26 cellular contexts compared by ENCODE assay signal in genomic region chr6:157627195-157627966, GRCh38.
DNase-seq lines count a peak whose midpoint lies in the region; ATAC-seq, FAIRE-seq and TF ChIP-seq lines count a peak whose summit lies in the region.
"Had no signal": no experiment of that assay in that cellular context is flagged by ENCODE, and none has a peak within 500 bp of the region (broad histone marks: within the 10 kb centered on the region; RNA-seq: fewer than 3 reads in every experiment).

No MANE protein-coding gene starts in this region.

- H2AFZ ChIP-seq in K562 (ENCODE audit: low read depth, low read length) (no peak overlapping the region), H1 (ENCODE audit: low read length) (no peak overlapping the region), H9 (ENCODE audit: low read length) (no peak overlapping the region)
- H2AFZ ChIP-seq: GM23248 had no signal

- H2BK12ac ChIP-seq in H1 (ENCODE audit: low read depth, low read length) (no peak overlapping the region), H9 (ENCODE audit: insufficient read length, low read depth, low read length) (no peak overlapping the region)

- H2BK20ac ChIP-seq in H1 (ENCODE audit: low read length) (no peak overlapping the region), H9 (ENCODE audit: low read depth, low read length, poor library complexity, severe bottlenecking) (no peak overlapping the region)

- CTCF ChIA-PET in K562 (lab: Yijun Ruan, JAX; ENCODE audit: low intra/inter-chr PET ratio) (no interaction called here), H1 (lab: Charles Lee; ENCODE audit: partially characterized antibody) (interaction anchor here (0.7 to 2.0 kb wide), 6 partner anchors 12 to 166 kb away, joined by 3 to 10 read pairs (median 4); no protein-coding TSS in a partner anchor)

- no peak overlapping the region for H4K5ac ChIP-seq in H1 (ENCODE audit: insufficient read length, low read depth, low read length)
- no peak overlapping the region for H4K5ac ChIP-seq in H9 (ENCODE audit: insufficient read length, low read depth, low read length)

- no peak overlapping the region for H3T11ph ChIP-seq in H9 (ENCODE audit: low read length)

- H3K79me2 ChIP-seq in K562 (ENCODE audit: control insufficient read depth, insufficient read depth, low read length): no peaks in the 10 kb centered on the region
- H3K79me2 ChIP-seq in H1 (ENCODE audit: control insufficient read depth in 1 of 2, insufficient read depth in 2 of 2, low read length in 2 of 2): no peaks in the 10 kb centered on the region
- H3K79me2 ChIP-seq in H9 (ENCODE audit: insufficient read depth, low read length): no peaks in the 10 kb centered on the region

- H3K4me1 Mint-ChIP-seq in H9: peaks cover 24 to 31% of the 10 kb centered on the region in 2 experiments
- H3K4me1 Mint-ChIP-seq: CD8-positive, alpha-beta memory T cell had no signal

- DNase-seq in activated effector memory CD4-positive, alpha-beta T cell treated with anti-CD3 and anti-CD28 coated beads, Interleukin-2, amount 50 U/mL, for 16 hours: peak; percentile 21
- DNase-seq in activated effector memory CD4-positive, alpha-beta T cell treated with Interleukin-2 at 50 U/mL for 16 hours: no peak
- DNase-seq in K562 (ENCODE audit: extremely low read depth in 1 of 4, low spot score in 3 of 4) (no peak), H1 (ENCODE audit: low read depth in 1 of 2, low spot score in 2 of 2) (no peak), uterus (no peak), H9 (no peak)
- DNase-seq: 8988T; ACHN; AML-193; BE2C; CD4-positive, alpha-beta T cell; CD8-positive, alpha-beta memory T cell; DMS 273 treated with DMSO at 0.1 percent for 48 hours; DMS79; EL; GDM1; GM23248; HFFc6 had no signal

- ATAC-seq in K562 (no peak), HG02870 (IDR thresholded peaks at IDR 0.05; ENCODE audit: unreplicated experiment) (no peak)
- ATAC-seq: A549, GM12878 had no signal

- in situ Hi-C loops in K562 (cut with MboI): no loop called here

- TF ChIP-seq RAD21 in K562 (CRISPR knock-in tag; conservative IDR thresholded peaks at IDR 0.05 in 1 of 2, IDR thresholded peaks at IDR 0.05 in 1 of 2) (no peak), H1 (IDR thresholded peaks at IDR 0.05 in 1 of 2, conservative IDR thresholded peaks at IDR 0.05 in 1 of 2; ENCODE audit: low read depth in 2 of 2, low read length in 2 of 2) (no peak)

- H3K4me3 ChIP-seq in K562: no peak overlapping the region
- H3K4me3 ChIP-seq in H1 (ENCODE audit: extremely low read depth in 1 of 4, insufficient read depth in 2 of 4, low read depth in 3 of 4, low read length in 4 of 4): no peak overlapping the region
- no peak overlapping the region for H3K4me3 ChIP-seq in uterus
- H3K4me3 ChIP-seq: A549; BLaER1 treated with 17β-estradiol and CSF1 and Interleukin-3, amounts not matched to agents 10 nM and 100 nM; GM12878; GM23248; HAP-1 had no signal

- H3K4me1 ChIP-seq in K562 (replicated peaks in 1 of 2; ENCODE audit: control insufficient read depth in 2 of 2, insufficient read depth in 2 of 2, low read length in 2 of 2): no peaks in the 10 kb centered on the region; a peak in 2 of 5 replicates
- H3K4me1 ChIP-seq in H1 (replicated peaks in 1 of 4; ENCODE audit: control insufficient read depth in 3 of 4, insufficient read depth in 4 of 4, low read length in 3 of 4): peaks cover 0 to 6% (median 0%) of the 10 kb centered on the region in 4 experiments; a peak in 1 of 7 replicates
- peaks cover 3 to 9% of the 10 kb centered on the region in 2 donors for H3K4me1 ChIP-seq in uterus
- peaks cover 8% of the 10 kb centered on the region; the same call in 1 of the 2 replicates for H3K4me1 ChIP-seq in H9 (ENCODE audit: insufficient read depth, low read length)
- H3K4me1 ChIP-seq: A549, BE2C, HAP-1 had no signal

- POLR2A ChIA-PET in K562 (lab: Yijun Ruan, JAX) (interaction anchor here (0.9 to 1.6 kb wide), 3 partner anchors 8 to 15 kb away, joined by 3 read pairs; no protein-coding TSS in a partner anchor), H1 (lab: Charles Lee; ENCODE audit: partially characterized antibody) (no interaction called here)

- no peak overlapping the region for H3K27ac Mint-ChIP-seq in H9
- H3K27ac Mint-ChIP-seq: CD4-positive, alpha-beta T cell; CD8-positive, alpha-beta memory T cell; HFFc6 had no signal

- H4K8ac ChIP-seq in H1 (ENCODE audit: extremely low read depth, insufficient read depth, low read length) (no peak overlapping the region), H9 (replicated peaks; ENCODE audit: insufficient read length, low read depth, low read length) (no peak overlapping the region)

- intact Hi-C loops in K562 (cut with micrococcal nuclease): no loop called here
- intact Hi-C loops in uterus (cut with DNase I; ENCODE audit: low total_unique reads): no loop called here

- no peaks in the 10 kb centered on the region; a peak in 1 of 5 replicates for H3K27me3 ChIP-seq in K562 (ENCODE audit: control insufficient read depth in 2 of 2, insufficient read depth in 2 of 2, low read length in 2 of 2)
- H3K27me3 ChIP-seq in H1 (replicated peaks in 1 of 4; ENCODE audit: control insufficient read depth in 3 of 4, extremely low read depth in 1 of 4, insufficient read depth in 3 of 4, low read length in 3 of 4): no peaks in the 10 kb centered on the region
- no peaks in the 10 kb centered on the region for H3K27me3 ChIP-seq in uterus
- no peaks in the 10 kb centered on the region for H3K27me3 ChIP-seq in H9 (ENCODE audit: insufficient read depth, low read length)
- H3K27me3 ChIP-seq: BE2C; BLaER1 treated with 17β-estradiol and CSF1 and Interleukin-3, amounts not matched to agents 10 nM and 100 nM had no signal

- TF ChIP-seq EP300 in K562 (IDR thresholded peaks at IDR 0.05; ENCODE audit: low read length) (no peak), H1 (IDR thresholded peaks at IDR 0.05; ENCODE audit: borderline replicate concordance in 1 of 2, low read depth in 2 of 2, low read length in 2 of 2) (no peak)

- peaks cover 9% of the 10 kb centered on the region; the same call in 1 of the 2 replicates for H3K23me2 ChIP-seq in H1 (ENCODE audit: low read depth, low read length)
- H3K23me2 ChIP-seq in H9 (ENCODE audit: insufficient read length, low read depth, low read length, poor library complexity, severe bottlenecking): no peaks in the 10 kb centered on the region

- peaks cover 15% of the 10 kb centered on the region; the same call in 2 of the 3 replicates for H3K36me3 ChIP-seq in K562 (ENCODE audit: control insufficient read depth, insufficient read depth, low read length)
- no peaks in the 10 kb centered on the region; a peak in 1 of 8 replicates for H3K36me3 ChIP-seq in H1 (ENCODE audit: control insufficient read depth in 2 of 4, insufficient read depth in 4 of 4, low read length in 3 of 4)
- no peaks in the 10 kb centered on the region for H3K36me3 ChIP-seq in uterus
- H3K36me3 ChIP-seq: BE2C, HAP-1 had no signal

- H3K9me3 ChIP-seq in K562 (replicated peaks; ENCODE audit: control insufficient read depth, insufficient read depth, low read depth, low read length): no peaks in the 10 kb centered on the region
- no peaks in the 10 kb centered on the region; a peak in 2 of 4 replicates for H3K9me3 ChIP-seq in H1 (ENCODE audit: insufficient read depth in 2 of 2, low read depth in 1 of 2, low read length in 1 of 2)
- H3K9me3 ChIP-seq in uterus: no peaks in the 10 kb centered on the region
- no peaks in the 10 kb centered on the region for H3K9me3 ChIP-seq in H9 (ENCODE audit: control insufficient read depth, low read depth, low read length)
- H3K9me3 ChIP-seq: A549, BE2C, HAP-1 had no signal

- H3K4me2 ChIP-seq in K562 (ENCODE audit: insufficient read depth, low read length) (no peak overlapping the region), H1 (ENCODE audit: insufficient read depth in 1 of 2, low read depth in 2 of 2, low read length in 2 of 2) (no peak overlapping the region), H9 (ENCODE audit: insufficient read depth, insufficient read length, low read length) (no peak overlapping the region)
- H3K4me2 ChIP-seq: A549 had no signal

- H3K9ac ChIP-seq in K562 (ENCODE audit: insufficient read depth in 1 of 2, low read depth in 2 of 2, low read length in 2 of 2) (no peak overlapping the region), H1 (replicated peaks in 1 of 4; ENCODE audit: extremely low read depth in 1 of 4, low read depth in 3 of 4, low read length in 3 of 4) (no peak overlapping the region), H9 (ENCODE audit: extremely low read depth, insufficient read length, low read length) (no peak overlapping the region)
- H3K9ac ChIP-seq: BLaER1 treated with 17β-estradiol and CSF1 and Interleukin-3, amounts not matched to agents 10 nM and 100 nM; GM23248 had no signal

- peaks cover 0 to 7% (median 0%) of the 10 kb centered on the region in 3 experiments; a peak in 1 of 7 replicates for H3K36me3 Mint-ChIP-seq in H9 (ENCODE audit: insufficient read depth in 1 of 3, low read depth in 3 of 3)
- H3K36me3 Mint-ChIP-seq: CD14-positive monocyte had no signal

- H3K27me3 Mint-ChIP-seq in H9 (ENCODE audit: low read depth): no peaks in the 10 kb centered on the region; the same call in 1 of the 2 replicates
- H3K27me3 Mint-ChIP-seq: CD4-positive, alpha-beta T cell had no signal

- H4K91ac ChIP-seq in H1 (replicated peaks; ENCODE audit: insufficient read length, low read length) (no peak overlapping the region), H9 (ENCODE audit: insufficient read length, low read depth, low read length) (no peak overlapping the region)

- H3K27ac ChIP-seq in K562 (ENCODE audit: extremely low read depth, low read depth, low read length): no peak overlapping the region
- H3K27ac ChIP-seq in H1 (ENCODE audit: low read depth, low read length): no peak overlapping the region
- H3K27ac ChIP-seq in uterus: peak overlapping the region; percentile 78 to 90
- no peak overlapping the region for H3K27ac ChIP-seq in H9 (ENCODE audit: insufficient read length, low read depth, low read length)
- H3K27ac ChIP-seq: A549; BLaER1 treated with 17β-estradiol and CSF1 and Interleukin-3, amounts not matched to agents 10 nM and 100 nM; GM23248 had no signal

- H2AK5ac ChIP-seq in H1 (ENCODE audit: low read depth, low read length): no peak overlapping the region
- no peak overlapping the region for H2AK5ac ChIP-seq in H9 (ENCODE audit: insufficient read length, low read length)

- H3K23ac ChIP-seq in H1 (ENCODE audit: insufficient read length): no peak overlapping the region
- H3K23ac ChIP-seq in H9 (ENCODE audit: insufficient read length, low read depth, low read length): no peak overlapping the region

- peaks cover 0 to 3% of the 10 kb centered on the region in 2 experiments; a peak in 2 of 5 replicates for H3K9me3 Mint-ChIP-seq in H9
- H3K9me3 Mint-ChIP-seq: CD8-positive, alpha-beta memory T cell; HFFc6 had no signal

- WGBS in K562 (ENCODE audit: insufficient coverage, low coverage, missing lambda C conversion rate): 68% methylated on average over 11 of the region's 11 CpGs
- WGBS in H1 (ENCODE audit: extremely low coverage in 1 of 2, insufficient coverage in 1 of 2, insufficient read length in 1 of 2, insufficient replicate concordance in 2 of 2, low coverage in 1 of 2, low lambda C conversion rate in 2 of 2, missing lambda C conversion rate in 1 of 2), 2 experiments: 88% methylated on average over 11 of the region's 11 CpGs; no CpG with 5 or more reads in 1 of the 2 experiments
- no CpG with 5 or more reads among the region's 11 CpGs for WGBS in H9 (ENCODE audit: extremely low coverage, insufficient read length, low lambda C conversion rate)

- no peaks in the 10 kb centered on the region for H4K20me1 ChIP-seq in K562 (replicated peaks; ENCODE audit: control insufficient read depth, insufficient read depth, low read length)
- peaks cover 0 to 6% of the 10 kb centered on the region in 2 experiments for H4K20me1 ChIP-seq in H1 (replicated peaks in 1 of 2; ENCODE audit: control insufficient read depth in 1 of 2, insufficient read depth in 2 of 2, low read length in 2 of 2)
- H4K20me1 ChIP-seq in H9 (ENCODE audit: control insufficient read depth, insufficient read depth, insufficient read length): no peaks in the 10 kb centered on the region
- H4K20me1 ChIP-seq: BLaER1 treated with 17β-estradiol and CSF1 and Interleukin-3, amounts not matched to agents 10 nM and 100 nM had no signal

- H3K18ac ChIP-seq in H1 (ENCODE audit: extremely low read depth, low read length) (no peak overlapping the region), H9 (ENCODE audit: insufficient read length, low read depth, low read length) (no peak overlapping the region)

- H3K4me3 Mint-ChIP-seq in H9: no peak overlapping the region
- H3K4me3 Mint-ChIP-seq: CD14-positive monocyte; CD4-positive, alpha-beta T cell; CD8-positive, alpha-beta memory T cell; HFFc6 had no signal

- no peak overlapping the region for H3K4ac ChIP-seq in H1 (replicated peaks; ENCODE audit: insufficient read length, low read depth, low read length)
- no peak overlapping the region for H3K4ac ChIP-seq in H9 (ENCODE audit: low read depth, low read length)

- no peak overlapping the region for H2BK5ac ChIP-seq in H1 (ENCODE audit: low read depth, low read length)
- H2BK5ac ChIP-seq in H9 (ENCODE audit: insufficient read length, low read length): no peak overlapping the region

- TF ChIP-seq CTCF in K562 (IDR thresholded peaks at IDR 0.05 in 2 of 3, conservative IDR thresholded peaks at IDR 0.05 in 1 of 3; ENCODE audit: insufficient read depth in 2 of 3, low read depth in 1 of 3, low read length in 3 of 3) (no peak), H1 (IDR thresholded peaks at IDR 0.05; ENCODE audit: control extremely low read depth in 1 of 3, insufficient read depth in 1 of 3, low read depth in 1 of 3, low read length in 3 of 3) (no peak), uterus (IDR thresholded peaks at IDR 0.05) (no peak), H9 (conservative IDR thresholded peaks at IDR 0.05) (no peak)

- no TSS peak for BruUV-seq in K562 (replicated peaks; lab: Mats Ljungman, UMichigan)

- H2BK15ac ChIP-seq in H1 (ENCODE audit: low read length) (no peak overlapping the region), H9 (ENCODE audit: low read depth, low read length) (no peak overlapping the region)

- FAIRE-seq in K562 (lab: Jason Lieb, UNC) (no peak), H1 (lab: Jason Lieb, UNC) (no peak)
- FAIRE-seq: A549, D721Med, GM12878, GM19239 had no signal

- H2BK120ac ChIP-seq in H1 (replicated peaks; ENCODE audit: low read depth, low read length) (no peak overlapping the region), H9 (ENCODE audit: low read depth, low read length, poor library complexity, severe bottlenecking) (no peak overlapping the region)

- H3K56ac ChIP-seq in H1 (replicated peaks; ENCODE audit: insufficient read length, low read depth, low read length): no peak overlapping the region
- H3K56ac ChIP-seq in H9 (ENCODE audit: insufficient read length, low read depth, low read length): no peak overlapping the region

- TF ChIP-seq POLR2A in K562 (conservative IDR thresholded peaks at IDR 0.05) (no peak), H1 (IDR thresholded peaks at IDR 0.05; ENCODE audit: control extremely low read depth in 1 of 2, low read depth in 2 of 2, low read length in 2 of 2) (no peak), uterus (IDR thresholded peaks at IDR 0.05) (no peak)

- H3K14ac ChIP-seq in H1 (ENCODE audit: insufficient read length): no peak overlapping the region
- H3K14ac ChIP-seq in H9 (ENCODE audit: insufficient read depth, low read length): no peak overlapping the region

- no peaks in the 10 kb centered on the region; the same call in 1 of the 2 replicates for H3K79me1 ChIP-seq in H1 (ENCODE audit: low read depth, low read length)
- H3K79me1 ChIP-seq in H9 (ENCODE audit: insufficient read depth, low read depth, low read length, poor library complexity, severe bottlenecking): no peaks in the 10 kb centered on the region

- no peaks in the 10 kb centered on the region for H3K9me1 ChIP-seq in K562 (ENCODE audit: control insufficient read depth, insufficient read depth, low read length)

Comparison
In these comparisons a context has a peak if more than half of its experiments do, and no peak if none do; other contexts are left out.
1. H3K27ac ChIP-seq: peak in uterus (2 of 2); none in K562 (single experiment), H1 (single experiment) and H9 (single experiment).